8 cellular contexts compared by ENCODE assay signal in genomic region chr6:37303891-37304503, GRCh38. TPM values are rescaled to one million over a fixed set of nuclear protein-coding genes. Genes with fewer than 3 reads are reported as not detected.
DNase-seq lines count a peak whose midpoint lies in the region; ATAC-seq, FAIRE-seq and TF ChIP-seq lines count a peak whose summit lies in the region.

No MANE protein-coding gene starts in this region.

- peak; percentile 34 to 55 (median 48) for TF ChIP-seq CTCF in adrenal gland (IDR thresholded peaks at IDR 0.05)

- H3K36me3 ChIP-seq in KOPT-K1 (ENCODE audit: insufficient read depth, low read length) (peaks cover 78% of the 10 kb centered on the region), adrenal gland (replicated peaks in 1 of 2) (peaks cover 0 to 25% of the 10 kb centered on the region in 2 donors)

- no peak for ATAC-seq in GM21381 (IDR thresholded peaks at IDR 0.05; ENCODE audit: unreplicated experiment)

- H3K4me1 ChIP-seq in adrenal gland (replicated peaks in 1 of 2), result peaks cover 0 to 5% of the 10 kb centered on the region in 2 donors

- peak; percentile 43 for DNase-seq in NCI-H82 (lab: John Stamatoyannopoulos, UW)
- no peak for DNase-seq in NCI-H82 treated with DMSO at 0.1 percent for 48 hours (lab: John Stamatoyannopoulos, UW; ENCODE audit: unreplicated experiment)
- DNase-seq in adrenal gland, result peak in 2 of 7 donors; percentile 33
- peak; percentile 51 for DNase-seq in iPS-NIHi11 (ENCODE audit: low spot score)
- DNase-seq in urothelium cell line (ENCODE audit: low spot score), result peak; percentile 54
- DNase-seq in NCI-H1436 treated with DMSO at 0.1 percent for 48 hours (lab: John Stamatoyannopoulos, UW), result no peak

- TF ChIP-seq POLR2A in adrenal gland (IDR thresholded peaks at IDR 0.05), result no peak

- intact Hi-C loops in adrenal gland (cut with DNase I), result no loop called here

- 48 to 66% (median 61%) methylated on average over 2 to 3 of the region's 3 CpGs for WGBS in adrenal gland, 4 donors

- no peak overlapping the region for H3K4me3 ChIP-seq in adrenal gland

- H3K9me3 ChIP-seq in KOPT-K1 (ENCODE audit: insufficient read depth, low read length, poor library complexity, severe bottlenecking) (no peaks in the 10 kb centered on the region), adrenal gland (replicated peaks in 1 of 3) (no peaks in the 10 kb centered on the region)

- peak overlapping the region; percentile 70 for H3K27ac ChIP-seq in KOPT-K1 (ENCODE audit: low read depth, low read length, poor library complexity, severe bottlenecking)
- no peak overlapping the region for H3K27ac ChIP-seq in adrenal gland

- no peak for FAIRE-seq in urothelium cell line (lab: Jason Lieb, UNC)

- no peaks in the 10 kb centered on the region for H3K27me3 ChIP-seq in adrenal gland

RNA-seq across cellular contexts. Expression of gene TMEM217, which starts 46.1 kb away (rescaled TPM):
- 10 to 100 TPM in 1 of 8 donors, 1 to 10 TPM in 6, not detected in 1; 1.5 to 23.2 (median 5.6) TPM for total RNA-seq in adrenal gland
- polyA plus RNA-seq in adrenal gland, result 10 to 100 TPM in 1 of 3 donors, 1 to 10 TPM in 2; 1.7 to 26.7 (median 5.2) TPM

RNA-seq across cellular contexts. Expression of gene TBC1D22B, which starts 46.4 kb away (rescaled TPM):
- 10 to 100 TPM; 11.2 to 21.9 (median 17.3) TPM for total RNA-seq in adrenal gland
- 10 to 100 TPM in 2 of 3 donors, 1 to 10 TPM in 1; 9.1 to 20.5 (median 12.4) TPM for polyA plus RNA-seq in adrenal gland

RNA-seq across cellular contexts. Expression of gene RNF8, which starts 49.8 kb away (rescaled TPM):
- total RNA-seq in adrenal gland, result 10 to 100 TPM; 15.4 to 54.6 (median 19.0) TPM
- polyA plus RNA-seq in adrenal gland, result 10 to 100 TPM; 13.1 to 29.4 (median 23.5) TPM

Comparison
In these comparisons a context has a peak if more than half of its experiments do, and no peak if none do; other contexts are left out.
1. DNase-seq: peak in NCI-H82 (single experiment), iPS-NIHi11 (single experiment) and urothelium cell line (single experiment); none in NCI-H82 treated with DMSO at 0.1 percent for 48 hours (single experiment) and NCI-H1436 treated with DMSO at 0.1 percent for 48 hours (single experiment).